11 cellular contexts compared by ENCODE assay signal in the genomic region with DNA sequence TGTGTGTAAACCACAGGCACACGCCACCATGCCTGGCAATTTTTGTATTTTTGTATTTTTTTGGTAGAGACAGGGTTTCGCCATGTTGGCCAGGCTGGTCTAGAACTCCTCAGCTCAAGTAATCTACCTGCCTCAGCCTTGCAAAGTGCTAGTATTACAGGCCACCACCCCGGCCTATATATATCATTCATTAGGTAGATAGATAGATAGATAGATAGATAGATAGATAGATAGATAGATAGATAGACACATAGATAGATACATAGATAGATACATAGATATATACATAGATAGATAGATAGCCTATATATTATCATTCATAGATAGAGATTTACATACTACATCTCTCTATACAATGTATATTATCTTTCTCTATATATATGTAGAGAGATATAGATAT.
"Had no signal": no experiment of that assay in that cellular context is flagged by ENCODE, and none has a peak within 500 bp of the region (broad histone marks: within the 10 kb centered on the region; RNA-seq: fewer than 3 reads in every experiment).

No MANE protein-coding gene starts in this region.

- H3K27ac Mint-ChIP-seq: GM23338, H9, HFFc6 had no signal

- H3K4me1 Mint-ChIP-seq: GM23338, H9 had no signal

- H3K27ac ChIP-seq: GM23248 had no signal

- H3K4me2 ChIP-seq: GM23338 had no signal

- H3K9ac ChIP-seq: GM23248 had no signal

- H3K4me1 ChIP-seq: HAP-1 had no signal

- H3K9me3 ChIP-seq: HAP-1 had no signal

- H2AFZ ChIP-seq: GM23248, GM23338 had no signal

- H3K4me3 Mint-ChIP-seq: GM23338, H9, HFFc6 had no signal

- H3K4me3 ChIP-seq: GM23248, GM23338, HAP-1 had no signal

- ATAC-seq: GM23338, HCT116 had no signal

- H3K9me3 Mint-ChIP-seq: GM23338, H9, HFFc6 had no signal

- DNase-seq: GM23248, GOT3, H7, H9, HCEC 1CT, HFFc6 had no signal

- FAIRE-seq: H1, H54 had no signal
